Comparison of ENCODE assay signal across 23 cellular contexts in the genomic region with DNA sequence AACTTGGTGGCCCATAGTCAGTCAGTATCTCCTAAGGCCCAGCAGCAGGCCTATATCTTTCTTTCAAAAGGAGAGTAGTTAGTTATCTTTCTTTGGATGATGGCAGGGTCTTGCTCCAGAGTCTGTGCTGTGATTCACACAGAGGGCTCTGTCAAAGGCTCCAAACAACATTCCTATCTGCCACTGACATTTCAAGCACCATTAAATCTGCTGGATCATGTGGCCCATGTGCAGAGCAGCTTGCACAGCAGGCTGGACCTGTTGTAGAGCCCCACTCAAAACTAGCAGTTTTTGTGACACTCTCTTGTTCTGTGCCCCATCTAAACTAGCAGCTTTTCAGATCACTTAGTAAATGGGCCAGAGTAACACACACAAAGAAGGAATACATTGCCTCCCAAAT.
DNase-seq lines count a peak whose midpoint lies in the region; ATAC-seq and TF ChIP-seq lines count a peak whose summit lies in the region.
"Had no signal": no experiment of that assay in that cellular context is flagged by ENCODE, and none has a peak within 500 bp of the region (broad histone marks: within the 10 kb centered on the region; RNA-seq: fewer than 3 reads in every experiment).

No MANE protein-coding gene starts in this region.

- ATAC-seq in left ventricle myocardium superior, result peak; percentile 41
- ATAC-seq in esophagus mucosa, result peak; percentile 39

- H3K36me3 ChIP-seq in right atrium auricular region (peaks cover 25% of the 10 kb centered on the region), thyroid gland (no peaks in the 10 kb centered on the region)

- no peak for DNase-seq in left ventricle myocardium superior
- DNase-seq in right atrium auricular region (ENCODE audit: low spot score), result no peak
- DNase-seq in left kidney (ENCODE audit: low read depth, low spot score), result peak; percentile 88
- peak; percentile 40 to 55 for DNase-seq in thyroid gland
- no peak for DNase-seq in epidermal melanocyte (ENCODE audit: insufficient read length, low spot score)
- DNase-seq in SKM-1 (lab: John Stamatoyannopoulos, UW; ENCODE audit: unreplicated experiment), result no peak
- DNase-seq in dermis blood vessel endothelial cell, result no peak
- DNase-seq: ACHN; activated CD4-positive, CD25-positive, alpha-beta regulatory T cell treated with anti-CD3 and anti-CD28 coated beads, Interleukin-2, amount 50 U/mL, for 72 hours; activated CD8-positive, alpha-beta T cell treated with anti-CD3 and anti-CD28 coated beads for 36 hours; anterior cingulate cortex; endodermal cell; GDM1; glutamatergic neuron; H7; mesendoderm; NCI-H1048; NCI-H1694 treated with DMSO at 0.1 percent for 48 hours; occipital lobe; stimulated activated CD4-positive, alpha-beta T cell treated with anti-CD3 and anti-CD28 coated beads, Interleukin-2, amount 100 ng/mL, for 24 hours; upper lobe of left lung had no signal

- H3K9me3 ChIP-seq in right atrium auricular region, result no peaks in the 10 kb centered on the region
- no peaks in the 10 kb centered on the region for H3K9me3 ChIP-seq in thyroid gland
- H3K9me3 ChIP-seq: SJSA1, upper lobe of left lung had no signal

- H3K27me3 ChIP-seq in right atrium auricular region (no peaks in the 10 kb centered on the region), thyroid gland (no peaks in the 10 kb centered on the region)
- H3K27me3 ChIP-seq: SJSA1, upper lobe of left lung had no signal

- H3K4me3 ChIP-seq in right atrium auricular region, result no peak overlapping the region
- no peak overlapping the region for H3K4me3 ChIP-seq in thyroid gland (replicated peaks in 1 of 3)
- H3K4me3 ChIP-seq: SJSA1, upper lobe of left lung had no signal

- no peak for TF ChIP-seq POLR2A in thyroid gland (IDR thresholded peaks at IDR 0.05)

- TF ChIP-seq CTCF in right atrium auricular region (IDR thresholded peaks at IDR 0.05) (no peak), thyroid gland (IDR thresholded peaks at IDR 0.05) (no peak)

- intact Hi-C loops in left ventricle myocardium superior (cut with micrococcal nuclease) (no loop called here), thyroid gland (cut with DNase I) (no loop called here)

- H3K4me1 ChIP-seq in right atrium auricular region (peaks cover 0 to 17% of the 10 kb centered on the region in 2 donors), thyroid gland (peaks cover 0 to 7% of the 10 kb centered on the region in 2 donors)
- H3K4me1 ChIP-seq: SJSA1, upper lobe of left lung had no signal

- no peak overlapping the region for H3K27ac ChIP-seq in right atrium auricular region
- no peak overlapping the region for H3K27ac ChIP-seq in thyroid gland
- H3K27ac ChIP-seq: SJSA1, upper lobe of left lung had no signal

Comparison
In these comparisons a context has a peak if more than half of its experiments do, and no peak if none do; other contexts are left out.
1. DNase-seq: peak in left kidney (single experiment) and thyroid gland (2 of 2); none in left ventricle myocardium superior (single experiment), right atrium auricular region (single experiment), epidermal melanocyte (single experiment), SKM-1 (single experiment) and dermis blood vessel endothelial cell (single experiment).